In genomic region chr16:27549607-27549856, GRCh38 we compare ENCODE assay signal across 8 cellular contexts. TPM values are rescaled to one million over a fixed set of nuclear protein-coding genes. Genes with fewer than 3 reads are reported as not detected.
DNase-seq lines count a peak whose midpoint lies in the region; ATAC-seq, FAIRE-seq and TF ChIP-seq lines count a peak whose summit lies in the region.

No MANE protein-coding gene starts in this region.

- H3K27ac Mint-ChIP-seq in CD4-positive, CD25-positive, alpha-beta regulatory T cell, result peak overlapping the region; percentile 98 to 100 (median 99)

- peaks cover 9% of the 10 kb centered on the region for H3K36me3 ChIP-seq in CD4-positive, CD25-positive, alpha-beta regulatory T cell (ENCODE audit: control insufficient read depth, insufficient read depth, low read length)
- H3K36me3 ChIP-seq in OCI-LY1 (ENCODE audit: insufficient read depth, low read length) (peaks cover 6% of the 10 kb centered on the region; the same call in 1 of the 2 replicates), esophagus squamous epithelium (peaks cover 7 to 13% (median 9%) of the 10 kb centered on the region in 3 donors), pancreas (peaks cover 0 to 10% (median 0%) of the 10 kb centered on the region in 3 donors)

- TF ChIP-seq CTCF in OCI-LY1 (IDR thresholded peaks at IDR 0.05; ENCODE audit: low read length) (no peak), esophagus squamous epithelium (IDR thresholded peaks at IDR 0.05) (no peak), pancreas (IDR thresholded peaks at IDR 0.05) (no peak)

- FAIRE-seq in pancreas (lab: Jason Lieb, UNC), result no peak

- WGBS in esophagus squamous epithelium, 2 donors, result 0% methylated on average over 6 of the region's 24 CpGs; no CpG with 5 or more reads in 1 of the 2 donors
- WGBS in pancreas, 2 donors, result 0% methylated on average over 23 to 24 of the region's 24 CpGs

- peaks cover 4% of the 10 kb centered on the region for H3K27me3 Mint-ChIP-seq in CD4-positive, CD25-positive, alpha-beta regulatory T cell

- in situ Hi-C loops in G401 (cut with HindIII; ENCODE audit: low sequenced_read_pairs), result no loop called here

- no peaks in the 10 kb centered on the region for H3K9me2 ChIP-seq in OCI-LY1 (ENCODE audit: low read depth, low read length)

- H2AFZ ChIP-seq in OCI-LY1 (ENCODE audit: low read length), result no peak overlapping the region

- H3K79me2 ChIP-seq in OCI-LY1 (ENCODE audit: insufficient read depth, low read length), result peaks cover 9% of the 10 kb centered on the region

- H3K4me1 ChIP-seq in CD4-positive, CD25-positive, alpha-beta regulatory T cell (ENCODE audit: control insufficient read depth, insufficient read depth, low read length, poor library complexity, severe bottlenecking), result peaks cover 25% of the 10 kb centered on the region
- H3K4me1 ChIP-seq in OCI-LY1 (ENCODE audit: insufficient read depth, low read length, severe bottlenecking) (peaks cover 25% of the 10 kb centered on the region), esophagus squamous epithelium (peaks cover 20 to 61% (median 39%) of the 10 kb centered on the region in 3 donors), pancreas (peaks cover 5 to 27% (median 16%) of the 10 kb centered on the region in 3 donors)

- H3K9me3 ChIP-seq in CD4-positive, CD25-positive, alpha-beta regulatory T cell (ENCODE audit: control insufficient read depth in 2 of 2, low read length in 2 of 2), result no peaks in the 10 kb centered on the region
- H3K9me3 ChIP-seq in OCI-LY1 (ENCODE audit: low read length), result no peaks in the 10 kb centered on the region
- no peaks in the 10 kb centered on the region for H3K9me3 ChIP-seq in esophagus squamous epithelium
- no peaks in the 10 kb centered on the region for H3K9me3 ChIP-seq in pancreas

- no peak for DNase-seq in CD4-positive, CD25-positive, alpha-beta regulatory T cell
- DNase-seq in esophagus squamous epithelium (lab: John Stamatoyannopoulos, UW), result no peak
- no peak for DNase-seq in pancreas
- no peak for DNase-seq in activated effector memory CD4-positive, alpha-beta T cell treated with Interleukin-2 at 50 U/mL for 16 hours
- DNase-seq in G401 (ENCODE audit: low spot score), result no peak

- H3K36me3 Mint-ChIP-seq in CD4-positive, CD25-positive, alpha-beta regulatory T cell, result peaks cover 8% of the 10 kb centered on the region

- H3K4me3 ChIP-seq in CD4-positive, CD25-positive, alpha-beta regulatory T cell (ENCODE audit: low read depth, low read length), result no peak overlapping the region
- H3K4me3 ChIP-seq in OCI-LY1 (ENCODE audit: low read depth, low read length, poor library complexity, severe bottlenecking) (peak overlapping the region; percentile 99), esophagus squamous epithelium (peak overlapping the region; percentile 90 to 97 (median 94)), pancreas (peak overlapping the region; percentile 68 to 92 (median 88))

- intact Hi-C loops in esophagus squamous epithelium (cut with DNase I), result no loop called here
- intact Hi-C loops in pancreas (cut with DNase I), result no loop called here

- H3K4me1 Mint-ChIP-seq in CD4-positive, CD25-positive, alpha-beta regulatory T cell, result peaks cover 10 to 50% (median 28%) of the 10 kb centered on the region in 4 donors

- H3F3A ChIP-seq in OCI-LY1 (ENCODE audit: insufficient read depth, low read length), result no peaks in the 10 kb centered on the region

- peak overlapping the region; percentile 89 for H3K9ac ChIP-seq in OCI-LY1 (ENCODE audit: low read length)

- H4K20me1 ChIP-seq in OCI-LY1 (ENCODE audit: insufficient read depth, low read length), result no peaks in the 10 kb centered on the region

- H3K27ac ChIP-seq in CD4-positive, CD25-positive, alpha-beta regulatory T cell (ENCODE audit: insufficient read depth, low read length, poor library complexity, severe bottlenecking), result peak overlapping the region; percentile 86
- H3K27ac ChIP-seq in OCI-LY1 (ENCODE audit: low read depth, low read length, poor library complexity, severe bottlenecking) (no peak overlapping the region), esophagus squamous epithelium (peak overlapping the region; percentile 88 to 94 (median 91)), pancreas (peak overlapping the region; percentile 31 to 65 (median 46))

- no peaks in the 10 kb centered on the region for H3K27me3 ChIP-seq in CD4-positive, CD25-positive, alpha-beta regulatory T cell (ENCODE audit: control insufficient read depth, insufficient read depth, low read length)
- H3K27me3 ChIP-seq in OCI-LY1 (ENCODE audit: insufficient read depth, low read length) (no peaks in the 10 kb centered on the region), esophagus squamous epithelium (no peaks in the 10 kb centered on the region), pancreas (no peaks in the 10 kb centered on the region)

- H3K4me3 Mint-ChIP-seq in CD4-positive, CD25-positive, alpha-beta regulatory T cell, result peak overlapping the region; percentile 88 to 100 (median 98)

- no peaks in the 10 kb centered on the region for H3K9me3 Mint-ChIP-seq in CD4-positive, CD25-positive, alpha-beta regulatory T cell

- peak overlapping the region; percentile 100 for H3K4me2 ChIP-seq in OCI-LY1 (ENCODE audit: low read length)

- no peak for TF ChIP-seq POLR2A in esophagus squamous epithelium (IDR thresholded peaks at IDR 0.05)

- peak; percentile 16 to 17 for ATAC-seq in CD4-positive, CD25-positive, alpha-beta regulatory T cell (ENCODE audit: low read depth in 2 of 2)
- peak; percentile 11 for ATAC-seq in GM21825 (IDR thresholded peaks at IDR 0.05; ENCODE audit: unreplicated experiment)
- ATAC-seq in pancreas, result peak; percentile 47 to 72 (median 67)
- ATAC-seq in GM21717 (IDR thresholded peaks at IDR 0.05; ENCODE audit: unreplicated experiment), result no peak

RNA-seq across cellular contexts. Expression of gene GTF3C1, which starts 0.2 kb away (rescaled TPM):
- total RNA-seq in CD4-positive, CD25-positive, alpha-beta regulatory T cell, result 57.2 TPM
- 10 to 100 TPM; 14.9 to 25.2 (median 20.9) TPM for polyA plus RNA-seq in CD4-positive, CD25-positive, alpha-beta regulatory T cell
- total RNA-seq in esophagus squamous epithelium, result 100 to 1,000 TPM in 1 of 4 donors, 10 to 100 TPM in 3; 76.5 to 171 (median 84.9) TPM
- 10 to 100 TPM; 31.5 to 52.0 (median 40.1) TPM for total RNA-seq in pancreas
- 100 to 1,000 TPM in 1 of 2 donors, 10 to 100 TPM in 1; 98.3 to 113 TPM for polyA plus RNA-seq in pancreas
- 125 and 154 TPM in 2 replicates for total RNA-seq in G401 (2014; rRNA removed; shearing (Covaris generic))

RNA-seq across cellular contexts. Expression of gene KATNIP, which starts 0.4 kb away (rescaled TPM):
- 31.5 TPM for total RNA-seq in CD4-positive, CD25-positive, alpha-beta regulatory T cell
- 1 to 10 TPM; 1.4 to 4.2 (median 3.2) TPM for polyA plus RNA-seq in CD4-positive, CD25-positive, alpha-beta regulatory T cell
- total RNA-seq in esophagus squamous epithelium (10 to 100 TPM; 17.5 to 32.2 (median 25.5) TPM), pancreas (10 to 100 TPM; 14.3 to 26.7 (median 16.1) TPM)
- polyA plus RNA-seq in pancreas, result 10 to 100 TPM; 10.8 to 20.1 TPM
- total RNA-seq in G401 (2014; rRNA removed; shearing (Covaris generic)), result 10.7 and 13.7 TPM in 2 replicates
